In the genomic region with DNA sequence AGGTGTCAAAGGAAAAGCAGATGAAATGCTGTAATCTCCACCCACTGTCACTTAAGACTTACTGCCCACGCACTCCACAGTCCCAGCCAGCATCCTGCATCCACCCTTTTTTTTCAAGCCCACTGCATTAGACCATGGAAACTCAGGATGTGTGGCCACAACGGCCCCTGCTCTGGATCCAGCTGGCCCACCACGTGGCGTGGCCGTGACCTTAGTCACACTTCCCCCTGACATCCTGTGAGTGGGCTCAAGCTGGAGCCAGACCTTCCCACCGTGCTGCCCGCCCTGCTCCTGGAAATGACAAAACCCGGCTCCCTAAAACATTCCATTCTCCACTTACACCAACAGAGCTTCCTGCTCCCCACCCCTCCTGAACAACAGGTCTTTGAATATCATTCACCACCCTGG, we compare ENCODE assay signal across 13 cellular contexts.
DNase-seq lines count a peak whose midpoint lies in the region; ATAC-seq, FAIRE-seq and TF ChIP-seq lines count a peak whose summit lies in the region.
"Had no signal": no experiment of that assay in that cellular context is flagged by ENCODE, and none has a peak within 500 bp of the region (broad histone marks: within the 10 kb centered on the region; RNA-seq: fewer than 3 reads in every experiment).

No MANE protein-coding gene starts in this region.

- H3K27ac ChIP-seq in SK-N-SH (ENCODE audit: low read depth in 2 of 2, low read length in 1 of 2) (peak overlapping the region; percentile 79 to 85; a peak in 3 of 4 replicates), neural progenitor cell (no peak overlapping the region)
- H3K27ac ChIP-seq: esophagus muscularis mucosa had no signal

- peak overlapping the region in 1 of 2 experiments; percentile 40; a peak in 3 of 4 replicates for H3K4me3 ChIP-seq in SK-N-SH (ENCODE audit: low read depth in 2 of 2, low read length in 1 of 2)
- H3K4me3 ChIP-seq in fibroblast of mammary gland (ENCODE audit: control insufficient read depth, low read depth, low read length) = no peak overlapping the region
- H3K4me3 ChIP-seq in neural progenitor cell = no peak overlapping the region
- H3K4me3 ChIP-seq: esophagus muscularis mucosa, K562 had no signal

- CTCF ChIA-PET in SK-N-SH (lab: Yijun Ruan, JAX) = no interaction called here

- TF ChIP-seq CTCF in SK-N-SH (IDR thresholded peaks at IDR 0.05) = no peak
- TF ChIP-seq CTCF in fibroblast of mammary gland (conservative IDR thresholded peaks at IDR 0.05; ENCODE audit: control insufficient read depth, insufficient read depth, low read depth, low read length) = no peak
- no peak for TF ChIP-seq CTCF in neural crest cell (conservative IDR thresholded peaks at IDR 0.05)
- TF ChIP-seq CTCF in neural progenitor cell (IDR thresholded peaks at IDR 0.05) = no peak

- peaks cover 28% of the 10 kb centered on the region for H3K9me3 Mint-ChIP-seq in neural crest cell
- peaks cover 32% of the 10 kb centered on the region for H3K9me3 Mint-ChIP-seq in neural progenitor cell

- WGBS in SK-N-SH (ENCODE audit: low lambda C conversion rate) = 20% methylated on average over 8 of the region's 8 CpGs

- H3K27ac Mint-ChIP-seq in neural crest cell (ENCODE audit: unreplicated experiment) (peak overlapping the region; percentile 36), neural progenitor cell (no peak overlapping the region)

- H3F3A ChIP-seq in SK-N-SH (replicated peaks; ENCODE audit: insufficient read depth) (peaks cover 33% of the 10 kb centered on the region), neural progenitor cell (ENCODE audit: low read depth) (no peaks in the 10 kb centered on the region)

- H2AFZ ChIP-seq in SK-N-SH (ENCODE audit: low read depth) = no peak overlapping the region
- no peak overlapping the region for H2AFZ ChIP-seq in neural progenitor cell (replicated peaks)

- H3K27me3 ChIP-seq in SK-N-SH (ENCODE audit: insufficient read depth) (no peaks in the 10 kb centered on the region), neural progenitor cell (no peaks in the 10 kb centered on the region)

- H3K36me3 ChIP-seq in SK-N-SH (replicated peaks in 1 of 2; ENCODE audit: control insufficient read depth in 1 of 2, insufficient read depth in 2 of 2, low read length in 1 of 2) = peaks cover 0 to 29% of the 10 kb centered on the region in 2 experiments
- peaks cover 5% of the 10 kb centered on the region for H3K36me3 ChIP-seq in neural progenitor cell
- H3K36me3 ChIP-seq: esophagus muscularis mucosa had no signal

- H3K9ac ChIP-seq in SK-N-SH (peak overlapping the region; percentile 71), neural progenitor cell (no peak overlapping the region)

- TF ChIP-seq RAD21 in SK-N-SH (IDR thresholded peaks at IDR 0.05; ENCODE audit: low read length) = no peak

- H4K20me1 ChIP-seq in SK-N-SH (ENCODE audit: insufficient read depth) (no peaks in the 10 kb centered on the region), neural progenitor cell (ENCODE audit: low read depth) (peaks cover 8% of the 10 kb centered on the region)

- peaks cover 8% of the 10 kb centered on the region; the same call in 1 of the 2 replicates for H3K9me3 ChIP-seq in SK-N-SH
- peaks cover 17% of the 10 kb centered on the region for H3K9me3 ChIP-seq in neural progenitor cell (ENCODE audit: low read depth)

- peaks cover 98% of the 10 kb centered on the region for H3K79me2 ChIP-seq in SK-N-SH (ENCODE audit: insufficient read depth)
- H3K79me2 ChIP-seq in neural progenitor cell (ENCODE audit: low read depth) = peaks cover 99% of the 10 kb centered on the region

- H3K36me3 Mint-ChIP-seq in neural crest cell (ENCODE audit: low read depth) (peaks cover 26% of the 10 kb centered on the region), neural progenitor cell (peaks cover 18% of the 10 kb centered on the region)

- no peaks in the 10 kb centered on the region for H3K9me2 ChIP-seq in SK-N-SH

- TF ChIP-seq POLR2A in GM12891 (IDR thresholded peaks at IDR 0.05; ENCODE audit: low read depth, low read length) = no peak
- no peak for TF ChIP-seq POLR2A in erythroblast (IDR thresholded peaks at IDR 0.05; ENCODE audit: low read length)

- H3K27me3 Mint-ChIP-seq in neural crest cell (ENCODE audit: low read depth) (no peaks in the 10 kb centered on the region), neural progenitor cell (ENCODE audit: insufficient read depth, low read depth) (no peaks in the 10 kb centered on the region)

- no peak for FAIRE-seq in GM12891 (lab: Jason Lieb, UNC)
- FAIRE-seq: K562 had no signal

- POLR2A ChIA-PET in SK-N-SH (lab: Yijun Ruan, JAX) = no interaction called here

- peak overlapping the region; percentile 71 for H3K4me2 ChIP-seq in SK-N-SH
- no peak overlapping the region for H3K4me2 ChIP-seq in neural progenitor cell

- H3K4me1 Mint-ChIP-seq in neural crest cell (peaks cover 8% of the 10 kb centered on the region), neural progenitor cell (peaks cover 2% of the 10 kb centered on the region)

- H3K4me1 ChIP-seq in SK-N-SH (ENCODE audit: control insufficient read depth in 1 of 2, insufficient read depth in 2 of 2, low read depth in 1 of 2, low read length in 1 of 2) (peaks cover 0 to 36% of the 10 kb centered on the region in 2 experiments), neural progenitor cell (peaks cover 5% of the 10 kb centered on the region)
- H3K4me1 ChIP-seq: esophagus muscularis mucosa had no signal

- DNase-seq in EH (ENCODE audit: low read depth) = peak; percentile 38
- DNase-seq in SK-N-SH = no peak
- peak; percentile 78 for DNase-seq in fibroblast of mammary gland (ENCODE audit: low read depth)
- DNase-seq in neural crest cell (ENCODE audit: low read depth, low spot score) = no peak
- no peak for DNase-seq in neural progenitor cell (ENCODE audit: low spot score)
- DNase-seq in GM12891 (ENCODE audit: insufficient read length, low spot score) = no peak
- no peak for DNase-seq in erythroblast (lab: John Stamatoyannopoulos, UW)
- DNase-seq: activated naive CD4-positive, alpha-beta T cell treated with anti-CD3 and anti-CD28 coated beads, Interleukin-2, amount 50 U/mL, for 16 hours; DMS79; NCI-H748 treated with DMSO at 0.1 percent for 48 hours had no signal

- H3K4me3 Mint-ChIP-seq in neural crest cell (no peak overlapping the region), neural progenitor cell (no peak overlapping the region)

- no peak for ATAC-seq in GM18517 (IDR thresholded peaks at IDR 0.05; ENCODE audit: unreplicated experiment)
- ATAC-seq: K562 had no signal

- TF ChIP-seq EP300 in SK-N-SH (IDR thresholded peaks at IDR 0.05; ENCODE audit: borderline replicate concordance in 1 of 2, low read depth in 1 of 2, low read length in 1 of 2) = no peak; a peak in 1 of 4 replicates

TF ChIP-seq in SK-N-SH, 30 proteins besides CTCF, POLR2A, EP300 and RAD21 (continues in another document):
- TF ChIP-seq JUND (IDR thresholded peaks at IDR 0.05) (no peak), TAF1 (IDR thresholded peaks at IDR 0.05; ENCODE audit: borderline replicate concordance, low read depth, low read length) (no peak), EZH2phosphoT487 (IDR thresholded peaks at IDR 0.05; ENCODE audit: borderline replicate concordance, low read depth) (no peak), YY1 (IDR thresholded peaks at IDR 0.05; ENCODE audit: low read depth) (no peak), MEF2A (IDR thresholded peaks at IDR 0.05; ENCODE audit: borderline replicate concordance, low read depth) (no peak), TEAD4 (IDR thresholded peaks at IDR 0.05; ENCODE audit: borderline replicate concordance, insufficient read depth) (no peak)
- TF ChIP-seq, protein P1, sequence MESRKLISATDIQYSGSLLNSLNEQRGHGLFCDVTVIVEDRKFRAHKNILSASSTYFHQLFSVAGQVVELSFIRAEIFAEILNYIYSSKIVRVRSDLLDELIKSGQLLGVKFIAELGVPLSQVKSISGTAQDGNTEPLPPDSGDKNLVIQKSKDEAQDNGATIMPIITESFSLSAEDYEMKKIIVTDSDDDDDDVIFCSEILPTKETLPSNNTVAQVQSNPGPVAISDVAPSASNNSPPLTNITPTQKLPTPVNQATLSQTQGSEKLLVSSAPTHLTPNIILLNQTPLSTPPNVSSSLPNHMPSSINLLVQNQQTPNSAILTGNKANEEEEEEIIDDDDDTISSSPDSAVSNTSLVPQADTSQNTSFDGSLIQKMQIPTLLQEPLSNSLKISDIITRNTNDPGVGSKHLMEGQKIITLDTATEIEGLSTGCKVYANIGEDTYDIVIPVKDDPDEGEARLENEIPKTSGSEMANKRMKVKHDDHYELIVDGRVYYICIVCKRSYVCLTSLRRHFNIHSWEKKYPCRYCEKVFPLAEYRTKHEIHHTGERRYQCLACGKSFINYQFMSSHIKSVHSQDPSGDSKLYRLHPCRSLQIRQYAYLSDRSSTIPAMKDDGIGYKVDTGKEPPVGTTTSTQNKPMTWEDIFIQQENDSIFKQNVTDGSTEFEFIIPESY (IDR thresholded peaks at IDR 0.05; ENCODE audit: borderline replicate concordance, low read depth) = no peak

TF ChIP-seq in GM12891, 5 proteins besides CTCF, POLR2A, EP300 and RAD21:
- TF ChIP-seq PAX5 (IDR thresholded peaks at IDR 0.05; ENCODE audit: insufficient read depth, low read length, severe bottlenecking) = no peak
- TF ChIP-seq SPI1 (IDR thresholded peaks at IDR 0.05; ENCODE audit: low read depth, low read length) = no peak
- no peak for TF ChIP-seq TAF1 (IDR thresholded peaks at IDR 0.05; ENCODE audit: low read depth, low read length)
- no peak for TF ChIP-seq POU2F2 (IDR thresholded peaks at IDR 0.05; ENCODE audit: low read depth, low read length)
- no peak for TF ChIP-seq POLR2AphosphoS5 (IDR thresholded peaks at IDR 0.05; ENCODE audit: low read depth, low read length)

Comparison
In these comparisons a context has a peak if more than half of its experiments do, and no peak if none do; other contexts are left out.
1. DNase-seq: peak in EH (single experiment) and fibroblast of mammary gland (single experiment); none in SK-N-SH (single experiment), neural crest cell (single experiment), neural progenitor cell (single experiment), GM12891 (single experiment) and erythroblast (0 of 2).